In the genomic region with DNA sequence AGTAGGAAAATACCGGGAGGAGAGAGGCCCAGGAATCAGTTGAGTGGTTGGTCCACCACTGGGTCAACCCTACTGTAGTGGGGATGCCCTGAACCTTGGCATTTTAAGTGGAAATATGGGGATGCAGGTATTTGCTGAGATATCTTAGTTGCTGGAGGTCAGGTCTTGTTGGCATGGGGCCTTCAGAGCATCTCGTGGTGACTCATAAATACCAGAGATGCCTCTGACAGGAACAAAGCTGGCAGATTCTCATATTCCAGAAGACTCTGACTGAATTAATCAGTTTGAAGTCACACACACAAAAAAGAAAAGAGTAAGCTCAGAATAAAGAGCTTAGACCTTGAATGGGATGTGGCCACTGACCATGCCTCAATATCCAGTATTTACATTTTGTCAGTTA, we compare ENCODE assay signal across 22 cellular contexts.
DNase-seq lines count a peak whose midpoint lies in the region; ATAC-seq and TF ChIP-seq lines count a peak whose summit lies in the region.
"Had no signal": no experiment of that assay in that cellular context is flagged by ENCODE, and none has a peak within 500 bp of the region (broad histone marks: within the 10 kb centered on the region; RNA-seq: fewer than 3 reads in every experiment).

No MANE protein-coding gene starts in this region.

- TF ChIP-seq CTCF in AG10803 (conservative IDR thresholded peaks at IDR 0.05; ENCODE audit: low read length) (no peak), nephron progenitor cell (IDR thresholded peaks at IDR 0.05) (no peak)

- DNase-seq in AG10803 (ENCODE audit: low read depth): peak; percentile 12
- peak; percentile 26 for DNase-seq in HK-2 (ENCODE audit: unreplicated experiment)
- peak; percentile 16 for DNase-seq in SW480 (ENCODE audit: low spot score)
- DNase-seq in iris pigment epithelial cell (ENCODE audit: low read depth): peak; percentile 3
- DNase-seq in nephron progenitor cell: no peak
- DNase-seq: activated CD4-positive, alpha-beta T cell treated with anti-CD3 and anti-CD28 coated beads, Interleukin-2, amount 50 U/mL, for 4 hours; activated CD8-positive, alpha-beta memory T cell treated with anti-CD3 and anti-CD28 coated beads, Interleukin-2, amount 50 U/mL, for 48 hours; activated naive CD8-positive, alpha-beta T cell treated with anti-CD3 and anti-CD28 coated beads, Interleukin-2, amount 10 ng/mL, durations not matched to agents 7 days and 5 days; CD4-positive, alpha-beta memory T cell; DMS153; gastrocnemius medialis; IMR-90; kidney; NCI-H146; NCI-H748 treated with DMSO at 0.1 percent for 48 hours; T-helper 2 cell had no signal

- H3K4me3 Mint-ChIP-seq in nephron progenitor cell: no peak overlapping the region
- H3K4me3 Mint-ChIP-seq: activated naive CD8-positive, alpha-beta T cell treated with anti-CD3 and anti-CD28 coated beads, Interleukin-2, amount 10 ng/mL, durations not matched to agents 7 days and 5 days; brain; CD4-positive, alpha-beta memory T cell; mesothelial cell of epicardium; stimulated activated memory B cell treated with anti-CD40 and anti-IgM and Interleukin-4, amounts not matched to agents 10 μg/mL and 1 μg/mL and 100 μg/mL, for 72 hours had no signal

- no peak for ATAC-seq in GM19035 (IDR thresholded peaks at IDR 0.05; ENCODE audit: unreplicated experiment)
- ATAC-seq in GM21528 (IDR thresholded peaks at IDR 0.05; ENCODE audit: low FRiP score, unreplicated experiment): no peak
- ATAC-seq: stimulated activated memory B cell treated with anti-CD40 and anti-IgM and Interleukin-4, amounts not matched to agents 10 μg/mL and 1 μg/mL and 100 μg/mL, for 72 hours had no signal

- no peaks in the 10 kb centered on the region for H3K27me3 Mint-ChIP-seq in nephron progenitor cell (ENCODE audit: low read depth, poor library complexity)
- H3K27me3 Mint-ChIP-seq: activated naive CD8-positive, alpha-beta T cell treated with anti-CD3 and anti-CD28 coated beads, Interleukin-2, amount 10 ng/mL, durations not matched to agents 7 days and 5 days; stimulated activated memory B cell treated with anti-CD40 and anti-IgM and Interleukin-4, amounts not matched to agents 10 μg/mL and 1 μg/mL and 100 μg/mL, for 72 hours had no signal

- H3K9me3 Mint-ChIP-seq in nephron progenitor cell: peaks cover 9% of the 10 kb centered on the region
- H3K9me3 Mint-ChIP-seq: activated naive CD8-positive, alpha-beta T cell treated with anti-CD3 and anti-CD28 coated beads, Interleukin-2, amount 10 ng/mL, durations not matched to agents 7 days and 5 days had no signal

- no peak overlapping the region for H3K27ac Mint-ChIP-seq in nephron progenitor cell
- H3K27ac Mint-ChIP-seq: activated naive CD8-positive, alpha-beta T cell treated with anti-CD3 and anti-CD28 coated beads, Interleukin-2, amount 10 ng/mL, durations not matched to agents 7 days and 5 days; brain; CD4-positive, alpha-beta memory T cell; mesothelial cell of epicardium; stimulated activated memory B cell treated with anti-CD40 and anti-IgM and Interleukin-4, amounts not matched to agents 10 μg/mL and 1 μg/mL and 100 μg/mL, for 72 hours had no signal

- no peak overlapping the region for H3K4me3 ChIP-seq in AG10803 (ENCODE audit: low read length)
- H3K4me3 ChIP-seq: gastrocnemius medialis, SJSA1 had no signal

- peaks cover 8% of the 10 kb centered on the region for H3K4me1 Mint-ChIP-seq in nephron progenitor cell
- H3K4me1 Mint-ChIP-seq: activated naive CD8-positive, alpha-beta T cell treated with anti-CD3 and anti-CD28 coated beads, Interleukin-2, amount 10 ng/mL, durations not matched to agents 7 days and 5 days; CD4-positive, alpha-beta memory T cell; mesothelial cell of epicardium; stimulated activated memory B cell treated with anti-CD40 and anti-IgM and Interleukin-4, amounts not matched to agents 10 μg/mL and 1 μg/mL and 100 μg/mL, for 72 hours had no signal

- no peaks in the 10 kb centered on the region for H3K36me3 Mint-ChIP-seq in nephron progenitor cell (ENCODE audit: low read depth)
- H3K36me3 Mint-ChIP-seq: activated naive CD8-positive, alpha-beta T cell treated with anti-CD3 and anti-CD28 coated beads, Interleukin-2, amount 10 ng/mL, durations not matched to agents 7 days and 5 days; brain; CD4-positive, alpha-beta memory T cell; mesothelial cell of epicardium; stimulated activated memory B cell treated with anti-CD40 and anti-IgM and Interleukin-4, amounts not matched to agents 10 μg/mL and 1 μg/mL and 100 μg/mL, for 72 hours had no signal
